In genomic region chr12:46965880-46966279, GRCh38 we compare ENCODE assay signal across 14 cellular contexts.
"Had no signal": no experiment of that assay in that cellular context is flagged by ENCODE, and none has a peak within 500 bp of the region (broad histone marks: within the 10 kb centered on the region; RNA-seq: fewer than 3 reads in every experiment).

No MANE protein-coding gene starts in this region.

- DNase-seq: activated CD4-positive, alpha-beta memory T cell treated with anti-CD3 and anti-CD28 coated beads for 36 hours; activated CD4-positive, alpha-beta T cell treated with anti-CD3 and anti-CD28 coated beads for 1 hour; activated naive CD8-positive, alpha-beta T cell treated with anti-CD3 and anti-CD28 coated beads, Interleukin-2, amount 10 ng/mL, durations not matched to agents 7 days and 5 days; activated T-cell treated with anti-CD3 and anti-CD28 coated beads, Interleukin-2, amount 50 U/mL, for 72 hours; anterior cingulate cortex; dorsolateral prefrontal cortex; foreskin melanocyte; lower lobe of right lung; naive thymus-derived CD8-positive, alpha-beta T cell; stomach; T1000 had no signal

- H3K4me1 ChIP-seq: breast epithelium, lower lobe of right lung had no signal

- H3K4me3 ChIP-seq: breast epithelium, dorsolateral prefrontal cortex, lower lobe of right lung, skin epidermis, stomach, vagina had no signal

- ATAC-seq: activated T-cell treated with anti-CD3 and anti-CD28 coated beads, Interleukin-2, amount 50 U/mL, for 72 hours; naive thymus-derived CD8-positive, alpha-beta T cell had no signal

- H3K9me3 ChIP-seq: breast epithelium, lower lobe of right lung, stomach, vagina had no signal

- H3K27me3 ChIP-seq: breast epithelium, stomach, vagina had no signal

- H3K27ac ChIP-seq: dorsolateral prefrontal cortex, lower lobe of right lung, skin epidermis, stomach, vagina had no signal

- H3K36me3 ChIP-seq: breast epithelium, lower lobe of right lung, stomach, vagina had no signal
